Comparison of ENCODE assay signal across 10 cellular contexts in genomic region chr14:103721334-103722120, GRCh38. TPM values are rescaled to one million over a fixed set of nuclear protein-coding genes. Genes with fewer than 3 reads are reported as not detected.
DNase-seq lines count a peak whose midpoint lies in the region; TF ChIP-seq lines count a peak whose summit lies in the region.
"Had no signal": no experiment of that assay in that cellular context is flagged by ENCODE, and none has a peak within 500 bp of the region (broad histone marks: within the 10 kb centered on the region; RNA-seq: fewer than 3 reads in every experiment).

No MANE protein-coding gene starts in this region.

- H3K27ac ChIP-seq in angular gyrus (ENCODE audit: low read depth, low read length) (peak overlapping the region; percentile 85), stomach (peak overlapping the region in 3 of 5 donors; percentile 14 to 83 (median 79))
- H3K27ac ChIP-seq: cardiac muscle cell had no signal

- H3K36me3 Mint-ChIP-seq in type B pancreatic cell: no peaks in the 10 kb centered on the region

- WGBS in stomach, 5 donors: 81 to 86% (median 84%) methylated on average over 26 of the region's 26 CpGs

- H3K27me3 Mint-ChIP-seq in type B pancreatic cell: no peaks in the 10 kb centered on the region

- intact Hi-C loops in stomach (cut with DNase I; ENCODE audit: low total_unique reads): no loop called here

- TF ChIP-seq POLR2A in stomach (IDR thresholded peaks at IDR 0.05): no peak

- no peak overlapping the region for H3K4me3 ChIP-seq in stomach
- H3K4me3 ChIP-seq: cardiac muscle cell, heart left ventricle had no signal

- H3K27me3 ChIP-seq in stomach: no peaks in the 10 kb centered on the region
- H3K27me3 ChIP-seq: cardiac muscle cell, heart left ventricle had no signal

- no peaks in the 10 kb centered on the region for H3K9me3 ChIP-seq in stomach
- H3K9me3 ChIP-seq: heart left ventricle had no signal

- no peak for TF ChIP-seq CTCF in stomach (IDR thresholded peaks at IDR 0.05)
- no peak for TF ChIP-seq CTCF in type B pancreatic cell (conservative IDR thresholded peaks at IDR 0.05)

- no peak for TF ChIP-seq EP300 in stomach (IDR thresholded peaks at IDR 0.05)

- H3K4me3 Mint-ChIP-seq in type B pancreatic cell: no peak overlapping the region

- peak; percentile 79 for DNase-seq in activated effector memory CD4-positive, alpha-beta T cell treated with anti-CD3 and anti-CD28 coated beads, Interleukin-2, amount 50 U/mL, for 16 hours
- DNase-seq in activated effector memory CD4-positive, alpha-beta T cell treated with Interleukin-2 at 50 U/mL for 16 hours: no peak
- DNase-seq in kidney tubule cell (ENCODE audit: low spot score) (peak; percentile 82), stomach (no peak), type B pancreatic cell (ENCODE audit: extremely low spot score, unreplicated experiment) (no peak), RPMI8226 (no peak), NCI-H2029 treated with DMSO at 0.1 percent for 48 hours (lab: John Stamatoyannopoulos, UW) (no peak)
- DNase-seq: heart left ventricle had no signal

- H3K9me3 Mint-ChIP-seq in type B pancreatic cell: no peaks in the 10 kb centered on the region

- no peak overlapping the region for H3K27ac Mint-ChIP-seq in type B pancreatic cell

- H3K36me3 ChIP-seq in stomach: peaks cover 3 to 20% (median 9%) of the 10 kb centered on the region in 4 donors
- H3K36me3 ChIP-seq: cardiac muscle cell had no signal

- peaks cover 36% of the 10 kb centered on the region for H3K4me1 Mint-ChIP-seq in type B pancreatic cell (ENCODE audit: unreplicated experiment)

- H3K4me1 ChIP-seq in stomach: peaks cover 45 to 99% (median 75%) of the 10 kb centered on the region in 4 donors

RNA-seq across cellular contexts. Expression of gene ZFYVE21, which starts 5.9 kb away (rescaled TPM):
- total RNA-seq in stomach (100 to 1,000 TPM in 2 of 5 donors, 10 to 100 TPM in 3; 28.0 to 150 (median 64.8) TPM), type B pancreatic cell (ENCODE audit: low replicate concordance) (41.7 and 59.1 TPM in 2 replicates)
- polyA plus RNA-seq in stomach: 10 to 100 TPM; 51.9 to 95.5 (median 81.0) TPM

RNA-seq across cellular contexts. Expression of gene XRCC3, which starts 6.3 kb away (rescaled TPM):
- total RNA-seq in stomach (10 to 100 TPM in 2 of 5 donors, 1 to 10 TPM in 3; 2.6 to 70.1 (median 7.0) TPM), type B pancreatic cell (ENCODE audit: low replicate concordance) (17.3 and 35.2 TPM in 2 replicates)
- polyA plus RNA-seq in stomach: 1 to 10 TPM; 3.5 to 6.2 (median 3.8) TPM

Comparison
In these comparisons a context has a peak if more than half of its experiments do, and no peak if none do; other contexts are left out.
1. DNase-seq: peak in activated effector memory CD4-positive, alpha-beta T cell treated with anti-CD3 and anti-CD28 coated beads, Interleukin-2, amount 50 U/mL, for 16 hours (single experiment) and kidney tubule cell (single experiment); none in activated effector memory CD4-positive, alpha-beta T cell treated with Interleukin-2 at 50 U/mL for 16 hours (single experiment), stomach (single experiment), type B pancreatic cell (single experiment), RPMI8226 (single experiment) and NCI-H2029 treated with DMSO at 0.1 percent for 48 hours (single experiment).